ENCODE assay signal across 25 cellular contexts in the genomic region with DNA sequence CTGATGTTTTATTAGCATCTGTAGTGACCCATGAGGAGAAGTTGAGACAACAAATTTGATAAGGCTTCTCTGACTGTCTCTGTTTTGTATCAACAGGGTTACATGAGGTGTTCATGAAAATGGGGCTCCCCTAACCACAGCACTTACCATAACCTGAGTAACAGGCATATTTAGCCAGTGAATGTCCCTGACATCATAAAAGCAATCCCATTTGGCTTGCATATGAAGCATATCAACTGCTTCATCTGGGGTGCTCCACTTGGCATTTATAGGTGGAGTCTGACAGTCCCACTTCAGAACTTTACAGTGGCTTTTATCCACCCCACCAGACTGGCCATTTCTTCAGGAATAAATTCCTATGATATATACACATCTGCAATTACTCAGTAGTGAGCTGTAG.
DNase-seq lines count a peak whose midpoint lies in the region; ATAC-seq and TF ChIP-seq lines count a peak whose summit lies in the region.
"Had no signal": no experiment of that assay in that cellular context is flagged by ENCODE, and none has a peak within 500 bp of the region (broad histone marks: within the 10 kb centered on the region; RNA-seq: fewer than 3 reads in every experiment).

No MANE protein-coding gene starts in this region.

- H3K27me3 ChIP-seq in smooth muscle cell (ENCODE audit: low read depth) = no peaks in the 10 kb centered on the region
- H3K27me3 ChIP-seq: BLaER1, Peyer's patch, SJSA1 had no signal

- no peaks in the 10 kb centered on the region for H3F3A ChIP-seq in smooth muscle cell (ENCODE audit: low read depth)

- no peak overlapping the region for H3K27ac Mint-ChIP-seq in activated CD8-positive, alpha-beta memory T cell treated with anti-CD3 and anti-CD28 coated beads, Interleukin-2, amount 10 ng/mL, durations not matched to agents 7 days and 5 days
- H3K27ac Mint-ChIP-seq: CD4-positive, alpha-beta T cell; GM23338 had no signal

- no peak overlapping the region for H3K9ac ChIP-seq in smooth muscle cell (ENCODE audit: low read depth)
- H3K9ac ChIP-seq: BLaER1 had no signal

- peak; percentile 63 for DNase-seq in HS-5 (ENCODE audit: low read depth)
- peak; percentile 12 for DNase-seq in RKO (ENCODE audit: low spot score)
- DNase-seq in epithelial cell of prostate (ENCODE audit: low read depth, low spot score) = peak; percentile 5
- DNase-seq in smooth muscle cell (lab: John Stamatoyannopoulos, UW; ENCODE audit: unreplicated experiment) = no peak
- DNase-seq in lower leg skin (ENCODE audit: low spot score in 2 of 2) = no peak
- no peak for DNase-seq in NCI-H748 treated with DMSO at 0.1 percent for 48 hours (lab: John Stamatoyannopoulos, UW)
- no peak for DNase-seq in activated CD8-positive, alpha-beta memory T cell treated with anti-CD3 and anti-CD28 coated beads, Interleukin-2, amount 10 ng/mL, durations not matched to agents 7 days and 5 days
- DNase-seq in mucosa of descending colon = no peak
- DNase-seq: ACHN; CD4-positive, alpha-beta T cell; COR-L47; DMS79; MM.1S; NCI-H1048; NCI-H1436; NCI-H187 treated with DMSO at 0.1 percent for 48 hours; NCI-H2107; NK-92 treated with Interleukin-12 subunit alpha and Interleukin-12 subunit beta, amount 100 ng/mL, for 24 hours; Peyer's patch had no signal

- no peaks in the 10 kb centered on the region for H3K79me2 ChIP-seq in smooth muscle cell (ENCODE audit: low read depth)

- no peak overlapping the region for H2AFZ ChIP-seq in smooth muscle cell (ENCODE audit: low read depth)
- H2AFZ ChIP-seq: GM23338 had no signal

- H3K36me3 Mint-ChIP-seq in activated CD8-positive, alpha-beta memory T cell treated with anti-CD3 and anti-CD28 coated beads, Interleukin-2, amount 10 ng/mL, durations not matched to agents 7 days and 5 days = no peaks in the 10 kb centered on the region

- intact Hi-C loops in lower leg skin (cut with DNase I; ENCODE audit: low total_unique reads) (no loop called here), mucosa of descending colon (cut with DNase I, micrococcal nuclease) (no loop called here)

- no peak overlapping the region for H3K4me3 Mint-ChIP-seq in activated CD8-positive, alpha-beta memory T cell treated with anti-CD3 and anti-CD28 coated beads, Interleukin-2, amount 10 ng/mL, durations not matched to agents 7 days and 5 days
- H3K4me3 Mint-ChIP-seq: CD4-positive, alpha-beta T cell; GM23338 had no signal

- H3K4me1 ChIP-seq in smooth muscle cell (ENCODE audit: low read depth) (no peaks in the 10 kb centered on the region), mucosa of descending colon (ENCODE audit: low read depth) (no peaks in the 10 kb centered on the region)
- H3K4me1 ChIP-seq: BLaER1, Peyer's patch, SJSA1 had no signal

- no peak for ATAC-seq in activated CD8-positive, alpha-beta memory T cell treated with anti-CD3 and anti-CD28 coated beads, Interleukin-2, amount 10 ng/mL, durations not matched to agents 7 days and 5 days
- ATAC-seq in mucosa of descending colon = no peak
- ATAC-seq: GM23338, K562, Right ventricle myocardium inferior had no signal

- H3K27ac ChIP-seq in epithelial cell of prostate = no peak overlapping the region
- H3K27ac ChIP-seq in smooth muscle cell (ENCODE audit: low read depth) = peak overlapping the region; percentile 18
- H3K27ac ChIP-seq: BLaER1, Peyer's patch, SJSA1 had no signal

- CTCF ChIA-PET in activated CD8-positive, alpha-beta memory T cell treated with anti-CD3 and anti-CD28 coated beads, Interleukin-2, amount 10 ng/mL, durations not matched to agents 7 days and 5 days (lab: Charles Lee) = no interaction called here

- no peaks in the 10 kb centered on the region for H3K27me3 Mint-ChIP-seq in activated CD8-positive, alpha-beta memory T cell treated with anti-CD3 and anti-CD28 coated beads, Interleukin-2, amount 10 ng/mL, durations not matched to agents 7 days and 5 days
- H3K27me3 Mint-ChIP-seq: CD4-positive, alpha-beta T cell had no signal

- H3K4me3 ChIP-seq in smooth muscle cell (no peak overlapping the region), lower leg skin (ENCODE audit: low read depth, poor library complexity, severe bottlenecking) (no peak overlapping the region), mucosa of descending colon (no peak overlapping the region)
- H3K4me3 ChIP-seq: BLaER1, GM23338, HAP-1, K562, Peyer's patch, SJSA1 had no signal

- TF ChIP-seq CTCF in smooth muscle cell (IDR thresholded peaks at IDR 0.05; ENCODE audit: borderline replicate concordance, insufficient read depth, poor library complexity, severe bottlenecking) = no peak
- no peak for TF ChIP-seq CTCF in lower leg skin (IDR thresholded peaks at IDR 0.05)
- TF ChIP-seq CTCF in mucosa of descending colon (IDR thresholded peaks at IDR 0.05) = no peak

- no peaks in the 10 kb centered on the region for H4K20me1 ChIP-seq in smooth muscle cell (ENCODE audit: low read depth)
- H4K20me1 ChIP-seq: BLaER1 had no signal

- H3K9me3 ChIP-seq in smooth muscle cell (replicated peaks; ENCODE audit: low read depth) (no peaks in the 10 kb centered on the region), mucosa of descending colon (no peaks in the 10 kb centered on the region)
- H3K9me3 ChIP-seq: BLaER1, HAP-1, Peyer's patch, SJSA1 had no signal

- no peak overlapping the region for H3K4me2 ChIP-seq in smooth muscle cell
- H3K4me2 ChIP-seq: BLaER1, GM23338 had no signal

- no peaks in the 10 kb centered on the region for H3K36me3 ChIP-seq in smooth muscle cell (ENCODE audit: low read depth)
- no peaks in the 10 kb centered on the region for H3K36me3 ChIP-seq in mucosa of descending colon (ENCODE audit: low read depth)
- H3K36me3 ChIP-seq: BLaER1, HAP-1, Peyer's patch, SJSA1 had no signal

- TF ChIP-seq POLR2A in lower leg skin (IDR thresholded peaks at IDR 0.05) = no peak

- H3K9me3 Mint-ChIP-seq in activated CD8-positive, alpha-beta memory T cell treated with anti-CD3 and anti-CD28 coated beads, Interleukin-2, amount 10 ng/mL, durations not matched to agents 7 days and 5 days (ENCODE audit: low read depth) = peaks cover 9% of the 10 kb centered on the region
- H3K9me3 Mint-ChIP-seq: CD4-positive, alpha-beta T cell; GM23338 had no signal

- no peaks in the 10 kb centered on the region for H3K4me1 Mint-ChIP-seq in activated CD8-positive, alpha-beta memory T cell treated with anti-CD3 and anti-CD28 coated beads, Interleukin-2, amount 10 ng/mL, durations not matched to agents 7 days and 5 days

Comparison
In these comparisons a context has a peak if more than half of its experiments do, and no peak if none do; other contexts are left out.
1. DNase-seq: peak in HS-5 (single experiment), RKO (single experiment) and epithelial cell of prostate (single experiment); none in smooth muscle cell (single experiment), lower leg skin (0 of 2), NCI-H748 treated with DMSO at 0.1 percent for 48 hours (single experiment), activated CD8-positive, alpha-beta memory T cell treated with anti-CD3 and anti-CD28 coated beads, Interleukin-2, amount 10 ng/mL, durations not matched to agents 7 days and 5 days (single experiment) and mucosa of descending colon (0 of 3).